In the genomic region with DNA sequence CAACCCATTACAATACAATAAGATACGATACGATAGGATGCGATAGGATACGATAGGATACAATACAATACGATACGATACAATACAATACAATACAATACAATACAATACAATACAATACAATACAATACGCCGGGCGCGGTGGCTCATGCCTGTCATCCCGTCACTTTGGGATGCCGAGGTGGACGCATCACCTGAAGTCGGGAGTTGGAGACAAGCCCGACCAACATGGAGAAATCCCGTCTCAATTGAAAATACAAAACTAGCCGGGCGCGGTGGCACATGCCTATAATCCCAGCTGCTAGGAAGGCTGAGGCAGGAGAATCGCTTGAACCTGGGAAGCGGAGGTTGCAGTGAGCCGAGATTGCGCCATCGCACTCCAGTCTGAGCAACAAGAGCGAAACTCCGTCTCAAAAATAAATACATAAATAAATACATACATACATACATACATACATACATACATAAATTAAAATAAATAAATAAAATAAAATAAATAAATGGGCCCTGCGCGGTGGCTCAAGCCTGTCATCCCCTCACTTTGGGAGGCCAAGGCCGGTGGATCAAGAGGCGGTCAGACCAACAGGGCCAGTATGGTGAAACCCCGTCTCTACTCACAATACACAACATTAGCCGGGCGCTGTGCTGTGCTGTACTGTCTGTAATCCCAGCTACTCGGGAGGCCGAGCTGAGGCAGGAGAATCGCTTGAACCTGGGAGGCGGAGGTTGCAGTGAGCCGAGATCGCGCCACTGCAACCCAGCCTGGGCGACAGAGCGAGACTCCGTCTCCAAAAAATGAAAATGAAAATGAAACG, we compare ENCODE assay signal across 8 cellular contexts.
DNase-seq lines count a peak whose midpoint lies in the region; ATAC-seq, FAIRE-seq and TF ChIP-seq lines count a peak whose summit lies in the region.
"Not testable (repeated sequence)": the region's sequence is repeated elsewhere in the genome, so short reads cannot be mapped to it uniquely, and the experiment has no call there.

No MANE protein-coding gene starts in this region.

- BruUV-seq in HepG2 (replicated peaks; lab: Mats Ljungman, UMichigan): not testable (repeated sequence)

- intact Hi-C loops in HepG2 (cut with micrococcal nuclease; ENCODE audit: unreplicated experiment): not testable (repeated sequence)

- not testable (repeated sequence) for FAIRE-seq in HepG2 (lab: Jason Lieb, UNC)

- ATAC-seq in GM18858 (IDR thresholded peaks at IDR 0.05; ENCODE audit: unreplicated experiment) (peak; percentile 62), GM19467 (IDR thresholded peaks at IDR 0.05; ENCODE audit: unreplicated experiment) (peak; percentile 79), HG02588 (IDR thresholded peaks at IDR 0.05; ENCODE audit: unreplicated experiment) (peak; percentile 77), HG03064 (IDR thresholded peaks at IDR 0.05; ENCODE audit: low read depth, unreplicated experiment) (peak; percentile 80), HG03521 (IDR thresholded peaks at IDR 0.05; ENCODE audit: unreplicated experiment) (peak; percentile 72), HepG2 (peak; percentile 81), upper lobe of left lung (ENCODE audit: low FRiP score in 2 of 2) (peak; percentile 91 to 96)
- peak; percentile 79 for ATAC-seq in activated T-helper 17 cell treated with anti-CD3 and anti-CD28 coated beads, Interleukin-2, amount 50 U/mL, for 72 hours (replicated peaks)

- not testable (repeated sequence) for H3K36me3 Mint-ChIP-seq in activated T-helper 17 cell treated with anti-CD3 and anti-CD28 coated beads, Interleukin-2, amount 50 U/mL, for 72 hours (ENCODE audit: low read depth)

- not testable (repeated sequence) for H4K20me1 ChIP-seq in HepG2 (ENCODE audit: insufficient read depth, low read length)

- H3K9ac ChIP-seq in HepG2 (ENCODE audit: insufficient read depth, low read depth, low read length): not testable (repeated sequence)

- not testable (repeated sequence) for H3K36me3 ChIP-seq in HepG2 (replicated peaks in 1 of 2; ENCODE audit: control insufficient read depth in 1 of 2, insufficient read depth in 2 of 2, low read length in 2 of 2); upper lobe of left lung

- POLR2A ChIA-PET in HepG2 (lab: Yijun Ruan, JAX): not testable (repeated sequence)

- WGBS in HepG2 (ENCODE audit: low lambda C conversion rate): no CpG with 5 or more reads among the region's 44 CpGs
- no CpG with 5 or more reads among the region's 44 CpGs for WGBS in upper lobe of left lung, 2 donors

- not testable (repeated sequence) for DNase-seq in HepG2 (ENCODE audit: low spot score); upper lobe of left lung

- not testable (repeated sequence) for TF ChIP-seq CTCF in HepG2 (CRISPR knock-in tag; IDR thresholded peaks at IDR 0.05); upper lobe of left lung (IDR thresholded peaks at IDR 0.05)

- H3K4me1 Mint-ChIP-seq in activated T-helper 17 cell treated with anti-CD3 and anti-CD28 coated beads, Interleukin-2, amount 50 U/mL, for 72 hours: not testable (repeated sequence)

- CTCF ChIA-PET in HepG2 (lab: Yijun Ruan, JAX; ENCODE audit: low intra/inter-chr PET ratio, low total read pairs): not testable (repeated sequence)

- TF ChIP-seq EP300 in HepG2 (IDR thresholded peaks at IDR 0.05; ENCODE audit: low read depth in 2 of 2, low read length in 2 of 2); HepG2 (CRISPR knock-in tag; IDR thresholded peaks at IDR 0.05; ENCODE audit: borderline replicate concordance); upper lobe of left lung (IDR thresholded peaks at IDR 0.05): not testable (repeated sequence)

- H3K4me3 Mint-ChIP-seq in activated T-helper 17 cell treated with anti-CD3 and anti-CD28 coated beads, Interleukin-2, amount 50 U/mL, for 72 hours: not testable (repeated sequence)

- H3K27me3 ChIP-seq in HepG2 (ENCODE audit: control insufficient read depth in 1 of 2, insufficient read depth in 2 of 2, low read length in 2 of 2); upper lobe of left lung: not testable (repeated sequence)

- H3K4me2 ChIP-seq in HepG2 (ENCODE audit: low read depth, low read length): not testable (repeated sequence)

- not testable (repeated sequence) for TF ChIP-seq RAD21 in HepG2 (CRISPR knock-in tag; IDR thresholded peaks at IDR 0.05)

- TF ChIP-seq POLR2A in HepG2 (IDR thresholded peaks at IDR 0.05; ENCODE audit: insufficient read depth in 1 of 2, low read depth in 2 of 2, low read length in 2 of 2); upper lobe of left lung (IDR thresholded peaks at IDR 0.05): not testable (repeated sequence)

- H3K27me3 Mint-ChIP-seq in activated T-helper 17 cell treated with anti-CD3 and anti-CD28 coated beads, Interleukin-2, amount 50 U/mL, for 72 hours: not testable (repeated sequence)

- H3K79me2 ChIP-seq in HepG2 (ENCODE audit: insufficient read depth, low read length): not testable (repeated sequence)

- H3K4me1 ChIP-seq in HepG2 (ENCODE audit: insufficient read depth, low read length); upper lobe of left lung: not testable (repeated sequence)

- H3K27ac ChIP-seq in HepG2 (ENCODE audit: extremely low read length, insufficient read depth, low read length); upper lobe of left lung: not testable (repeated sequence)

- H3K9me3 Mint-ChIP-seq in activated T-helper 17 cell treated with anti-CD3 and anti-CD28 coated beads, Interleukin-2, amount 50 U/mL, for 72 hours: not testable (repeated sequence)

- not testable (repeated sequence) for H3K4me3 ChIP-seq in HepG2 (replicated peaks in 1 of 3; ENCODE audit: insufficient read depth in 1 of 3, low read depth in 2 of 3, low read length in 3 of 3); upper lobe of left lung

- H2AFZ ChIP-seq in HepG2 (ENCODE audit: low read length): not testable (repeated sequence)

- in situ Hi-C loops in HepG2 (cut with HindIII; ENCODE audit: extremely low pct_ligation_motif_present, low pct_unique_long_range_greater_than_20kb): not testable (repeated sequence)

- not testable (repeated sequence) for H3K9me3 ChIP-seq in HepG2 (ENCODE audit: low read length); upper lobe of left lung

- H3K27ac Mint-ChIP-seq in activated T-helper 17 cell treated with anti-CD3 and anti-CD28 coated beads, Interleukin-2, amount 50 U/mL, for 72 hours: not testable (repeated sequence)
